ENCODE assay signal across 18 cellular contexts in genomic region chr5:180739271-180739670, GRCh38. TPM values are rescaled to one million over a fixed set of nuclear protein-coding genes. Genes with fewer than 3 reads are reported as not detected.
DNase-seq lines count a peak whose midpoint lies in the region; ATAC-seq and TF ChIP-seq lines count a peak whose summit lies in the region.
"Had no signal": no experiment of that assay in that cellular context is flagged by ENCODE, and none has a peak within 500 bp of the region (broad histone marks: within the 10 kb centered on the region; RNA-seq: fewer than 3 reads in every experiment).

No MANE protein-coding gene starts in this region.

- H4K91ac ChIP-seq in neuronal stem cell (ENCODE audit: low read depth, low read length, poor library complexity), result no peak overlapping the region

- no peak overlapping the region for H3K18ac ChIP-seq in neuronal stem cell (ENCODE audit: low read length)

- TF ChIP-seq POLR2A in esophagus muscularis mucosa (IDR thresholded peaks at IDR 0.05; ENCODE audit: low read depth), result no peak

- POLR2A ChIA-PET in RWPE1 (lab: Yijun Ruan, JAX; ENCODE audit: low non-redundant PET), result no interaction called here

- no peak overlapping the region for H2AK5ac ChIP-seq in neuronal stem cell (ENCODE audit: low read depth, low read length)

- H3K9me3 ChIP-seq in esophagus muscularis mucosa (no peaks in the 10 kb centered on the region), neuronal stem cell (replicated peaks in 1 of 2; ENCODE audit: control insufficient read depth in 2 of 2, insufficient read depth in 1 of 2, low read depth in 1 of 2, low read length in 2 of 2) (no peaks in the 10 kb centered on the region), SJCRH30 (replicated peaks) (no peaks in the 10 kb centered on the region; the same call in 1 of the 2 replicates)

- H3K27ac ChIP-seq in RWPE1 (no peak overlapping the region), esophagus muscularis mucosa (replicated peaks in 1 of 4) (no peak overlapping the region), neuronal stem cell (replicated peaks; ENCODE audit: low read length) (no peak overlapping the region), SJCRH30 (no peak overlapping the region)
- H3K27ac ChIP-seq: PC-9, SK-N-MC had no signal

- intact Hi-C loops in esophagus muscularis mucosa (cut with DNase I), result no loop called here

- H2BK5ac ChIP-seq in neuronal stem cell (ENCODE audit: low read length), result no peak overlapping the region

- DNase-seq in Daoy (ENCODE audit: low read depth) (peak; percentile 25), RWPE1 (ENCODE audit: low spot score) (peak; percentile 29), esophagus muscularis mucosa (ENCODE audit: extremely low spot score) (peak; percentile 80), neuronal stem cell (ENCODE audit: low spot score) (no peak), SJCRH30 (no peak)
- DNase-seq in activated CD4-positive, CD25-positive, alpha-beta regulatory T cell (lab: John Stamatoyannopoulos, UW), result no peak
- DNase-seq: AML-193, KBM-7, NCI-H146, NCI-H2081, NCI-H510A, NCI-H774, PC-9 had no signal

- H4K8ac ChIP-seq in neuronal stem cell (ENCODE audit: low read depth, low read length), result no peak overlapping the region

- no peak overlapping the region for H2BK15ac ChIP-seq in neuronal stem cell (ENCODE audit: low read length)

- no peaks in the 10 kb centered on the region for H3K79me1 ChIP-seq in neuronal stem cell (ENCODE audit: low read depth, low read length)

- TF ChIP-seq CTCF in RWPE1 (conservative IDR thresholded peaks at IDR 0.05; ENCODE audit: low read depth), result no peak
- TF ChIP-seq CTCF in esophagus muscularis mucosa (IDR thresholded peaks at IDR 0.05), result no peak

- no peak overlapping the region for H2AFZ ChIP-seq in neuronal stem cell (ENCODE audit: low read length)
- H2AFZ ChIP-seq: PC-9 had no signal

- no peak overlapping the region for H3K4me2 ChIP-seq in neuronal stem cell (ENCODE audit: insufficient read depth, low read length, poor library complexity, severe bottlenecking)
- H3K4me2 ChIP-seq: PC-9 had no signal

- CTCF ChIA-PET in RWPE1 (lab: Yijun Ruan, JAX), result no interaction called here

- peak overlapping the region; percentile 47 for H3K23ac ChIP-seq in neuronal stem cell (ENCODE audit: low read depth, low read length, poor library complexity)

- H3K14ac ChIP-seq in neuronal stem cell (ENCODE audit: low read length), result no peak overlapping the region

- H3K4me3 ChIP-seq in esophagus muscularis mucosa (no peak overlapping the region), neuronal stem cell (ENCODE audit: low read length in 2 of 2) (no peak overlapping the region), SJCRH30 (no peak overlapping the region)
- H3K4me3 ChIP-seq: PC-9, SK-N-MC had no signal

- H3K9ac ChIP-seq in neuronal stem cell (ENCODE audit: low read depth, low read length, poor library complexity), result no peak overlapping the region

- ATAC-seq in GM21423 (IDR thresholded peaks at IDR 0.05; ENCODE audit: unreplicated experiment) (no peak), GM21737 (IDR thresholded peaks at IDR 0.05; ENCODE audit: unreplicated experiment) (no peak)
- ATAC-seq: Right ventricle myocardium inferior had no signal

- H2BK12ac ChIP-seq in neuronal stem cell (ENCODE audit: low read length), result no peak overlapping the region

- no peak overlapping the region for H2BK120ac ChIP-seq in neuronal stem cell (ENCODE audit: low read depth, low read length)

- H3K4me1 ChIP-seq in esophagus muscularis mucosa (no peaks in the 10 kb centered on the region), neuronal stem cell (ENCODE audit: control insufficient read depth in 2 of 2, insufficient read depth in 1 of 2, low read depth in 1 of 2, low read length in 2 of 2) (no peaks in the 10 kb centered on the region), SJCRH30 (no peaks in the 10 kb centered on the region)

- TF ChIP-seq EP300 in esophagus muscularis mucosa (IDR thresholded peaks at IDR 0.05), result no peak

- no peaks in the 10 kb centered on the region for H3K36me3 ChIP-seq in esophagus muscularis mucosa
- no peaks in the 10 kb centered on the region for H3K36me3 ChIP-seq in neuronal stem cell (replicated peaks in 1 of 2; ENCODE audit: control insufficient read depth in 2 of 2, insufficient read depth in 2 of 2, low read length in 2 of 2)
- no peaks in the 10 kb centered on the region for H3K36me3 ChIP-seq in SJCRH30

- H3K4ac ChIP-seq in neuronal stem cell (ENCODE audit: low read length), result no peak overlapping the region

- peaks cover 0 to 30% (median 2%) of the 10 kb centered on the region in 4 donors for H3K27me3 ChIP-seq in esophagus muscularis mucosa
- H3K27me3 ChIP-seq in neuronal stem cell (ENCODE audit: control insufficient read depth in 3 of 3, insufficient read depth in 3 of 3, low read depth in 1 of 3, low read length in 3 of 3), result peaks cover 0 to 10% (median 0%) of the 10 kb centered on the region in 3 experiments
- H3K27me3 ChIP-seq in SJCRH30, result 0 out of 2 replicates have a peak, but pooled peaks cover 11% of the 10 kb centered on the region

- WGBS in esophagus muscularis mucosa, result 94% methylated on average over 9 of the region's 10 CpGs
- no CpG with 5 or more reads among the region's 10 CpGs for WGBS in neuronal stem cell (ENCODE audit: extremely low coverage in 2 of 2, insufficient read length in 2 of 2, insufficient replicate concordance in 1 of 2), 2 donors

RNA-seq across cellular contexts. Expression of gene OR2Y1, which starts 0.6 kb away (rescaled TPM):
- not detected in 2 replicates for total RNA-seq in Daoy (2014; rRNA removed; shearing (Covaris generic))
- total RNA-seq in esophagus muscularis mucosa, result not detected
- polyA plus RNA-seq in neuronal stem cell (2013, experiment 1 of 2), result not detected
- not detected for polyA plus RNA-seq in neuronal stem cell (2013, experiment 2 of 2)
- total RNA-seq in SJCRH30 (2014; rRNA removed; shearing (Covaris generic)), result not detected in 2 replicates
- total RNA-seq: A673, PC-9, Right ventricle myocardium inferior had no signal

Comparison
In these comparisons a context has a peak if more than half of its experiments do, and no peak if none do; other contexts are left out.
1. DNase-seq: peak in Daoy (single experiment), RWPE1 (single experiment) and esophagus muscularis mucosa (single experiment); none in neuronal stem cell (single experiment), SJCRH30 (0 of 2) and activated CD4-positive, CD25-positive, alpha-beta regulatory T cell (0 of 4).